1 cellular context compared by ENCODE assay signal in genomic region chr17:70519300-70519699, GRCh38.
TF ChIP-seq lines count a peak whose summit lies in the region.

No MANE protein-coding gene starts in this region.

TF ChIP-seq in GM23338, 12 proteins besides CTCF, POLR2A, EP300 and RAD21 (continued from another document):
- no peak for TF ChIP-seq ZNF462 (CRISPR knock-in tag; IDR thresholded peaks at IDR 0.05)
TF ChIP-seq in GM23338: peak in this region for 0.
